16 cellular contexts compared by ENCODE assay signal in the genomic region with DNA sequence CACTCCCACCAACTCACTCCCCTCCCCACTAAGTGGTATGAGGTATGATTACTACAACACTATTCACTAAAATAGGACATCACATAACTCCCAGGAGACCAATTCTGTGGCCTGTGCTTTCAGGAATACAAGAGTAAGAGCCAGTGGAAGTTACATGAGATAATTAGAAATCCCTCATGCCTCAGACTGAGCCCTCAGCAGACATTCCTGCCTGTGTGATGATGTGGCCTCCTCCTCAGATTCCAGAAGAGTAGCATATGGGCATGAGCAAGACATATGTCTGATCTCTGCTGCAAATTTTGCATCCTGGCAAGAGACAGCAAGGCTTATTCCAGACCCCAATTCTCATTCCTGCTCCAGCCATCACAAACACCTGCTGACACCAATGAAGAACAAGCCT. TPM values are rescaled to one million over a fixed set of nuclear protein-coding genes. Genes with fewer than 3 reads are reported as not detected.
DNase-seq lines count a peak whose midpoint lies in the region; ATAC-seq and TF ChIP-seq lines count a peak whose summit lies in the region.
"Had no signal": no experiment of that assay in that cellular context is flagged by ENCODE, and none has a peak within 500 bp of the region (broad histone marks: within the 10 kb centered on the region; RNA-seq: fewer than 3 reads in every experiment).

No MANE protein-coding gene starts in this region.

- TF ChIP-seq CTCF in fibroblast of pulmonary artery (IDR thresholded peaks at IDR 0.05; ENCODE audit: low read length, missing control alignments) (no peak), stomach (IDR thresholded peaks at IDR 0.05) (no peak), breast epithelium (IDR thresholded peaks at IDR 0.05) (no peak)

- H3K9me3 ChIP-seq in stomach (no peaks in the 10 kb centered on the region), breast epithelium (no peaks in the 10 kb centered on the region)
- H3K9me3 ChIP-seq: gastrocnemius medialis had no signal

- ATAC-seq in GM18502 (IDR thresholded peaks at IDR 0.05; ENCODE audit: poor library complexity, unreplicated experiment): no peak
- ATAC-seq: gastrocnemius medialis had no signal

- no peak for TF ChIP-seq POLR2A in stomach (IDR thresholded peaks at IDR 0.05)
- no peak for TF ChIP-seq POLR2A in breast epithelium (IDR thresholded peaks at IDR 0.05)

- H3K4me1 ChIP-seq in stomach (no peaks in the 10 kb centered on the region), breast epithelium (no peaks in the 10 kb centered on the region)
- H3K4me1 ChIP-seq: gastrocnemius medialis had no signal

- H3K36me3 ChIP-seq in stomach (no peaks in the 10 kb centered on the region), breast epithelium (no peaks in the 10 kb centered on the region)
- H3K36me3 ChIP-seq: gastrocnemius medialis had no signal

- TF ChIP-seq EP300 in stomach (IDR thresholded peaks at IDR 0.05): no peak

- intact Hi-C loops in stomach (cut with DNase I; ENCODE audit: low total_unique reads): no loop called here
- intact Hi-C loops in breast epithelium (cut with DNase I; ENCODE audit: low total_unique reads): no loop called here

- DNase-seq in EL (peak; percentile 84), NCI-H69 (lab: John Stamatoyannopoulos, UW) (peak; percentile 45), fibroblast of pulmonary artery (ENCODE audit: low read depth) (peak; percentile 24), skeletal muscle cell (ENCODE audit: low read depth) (peak; percentile 42), stomach (no peak), breast epithelium (ENCODE audit: low spot score in 2 of 2) (no peak)
- DNase-seq in activated effector memory CD4-positive, alpha-beta T cell treated with anti-CD3 and anti-CD28 coated beads, Interleukin-2, amount 50 U/mL, for 16 hours: no peak
- DNase-seq: activated CD4-positive, alpha-beta T cell treated with anti-CD3 and anti-CD28 coated beads for 4 hours; gastrocnemius medialis; kidney; naive B cell; NCI-H2227 treated with DMSO at 0.1 percent for 48 hours; T-helper 1 cell had no signal

- no peaks in the 10 kb centered on the region for H3K27me3 ChIP-seq in stomach
- no peaks in the 10 kb centered on the region for H3K27me3 ChIP-seq in breast epithelium
- H3K27me3 ChIP-seq: gastrocnemius medialis had no signal

- no peak overlapping the region for H3K27ac ChIP-seq in stomach
- no peak overlapping the region for H3K27ac ChIP-seq in breast epithelium
- H3K27ac ChIP-seq: gastrocnemius medialis, skin epidermis had no signal

- H3K4me3 ChIP-seq in fibroblast of pulmonary artery (replicated peaks; ENCODE audit: low read depth, low read length) (no peak overlapping the region), skeletal muscle cell (ENCODE audit: low read depth, low read length) (no peak overlapping the region), stomach (no peak overlapping the region), breast epithelium (no peak overlapping the region)
- H3K4me3 ChIP-seq: gastrocnemius medialis, skin epidermis had no signal

RNA-seq across cellular contexts. Expression of gene BMP4, which starts 46.0 kb away (rescaled TPM):
- total RNA-seq in stomach (10 to 100 TPM; 10.3 to 76.4 (median 20.0) TPM), breast epithelium (10 to 100 TPM; 17.0 to 51.8 (median 17.7) TPM)
- polyA plus RNA-seq in stomach: 10 to 100 TPM; 12.9 to 32.5 (median 17.4) TPM
- total RNA-seq: OCI-LY7 had no signal

Comparison
In these comparisons a context has a peak if more than half of its experiments do, and no peak if none do; other contexts are left out.
1. DNase-seq: peak in EL (single experiment), NCI-H69 (single experiment), fibroblast of pulmonary artery (single experiment) and skeletal muscle cell (single experiment); none in activated effector memory CD4-positive, alpha-beta T cell treated with anti-CD3 and anti-CD28 coated beads, Interleukin-2, amount 50 U/mL, for 16 hours (single experiment), stomach (single experiment) and breast epithelium (0 of 2).